1 cellular context compared by ENCODE assay signal in the genomic region with DNA sequence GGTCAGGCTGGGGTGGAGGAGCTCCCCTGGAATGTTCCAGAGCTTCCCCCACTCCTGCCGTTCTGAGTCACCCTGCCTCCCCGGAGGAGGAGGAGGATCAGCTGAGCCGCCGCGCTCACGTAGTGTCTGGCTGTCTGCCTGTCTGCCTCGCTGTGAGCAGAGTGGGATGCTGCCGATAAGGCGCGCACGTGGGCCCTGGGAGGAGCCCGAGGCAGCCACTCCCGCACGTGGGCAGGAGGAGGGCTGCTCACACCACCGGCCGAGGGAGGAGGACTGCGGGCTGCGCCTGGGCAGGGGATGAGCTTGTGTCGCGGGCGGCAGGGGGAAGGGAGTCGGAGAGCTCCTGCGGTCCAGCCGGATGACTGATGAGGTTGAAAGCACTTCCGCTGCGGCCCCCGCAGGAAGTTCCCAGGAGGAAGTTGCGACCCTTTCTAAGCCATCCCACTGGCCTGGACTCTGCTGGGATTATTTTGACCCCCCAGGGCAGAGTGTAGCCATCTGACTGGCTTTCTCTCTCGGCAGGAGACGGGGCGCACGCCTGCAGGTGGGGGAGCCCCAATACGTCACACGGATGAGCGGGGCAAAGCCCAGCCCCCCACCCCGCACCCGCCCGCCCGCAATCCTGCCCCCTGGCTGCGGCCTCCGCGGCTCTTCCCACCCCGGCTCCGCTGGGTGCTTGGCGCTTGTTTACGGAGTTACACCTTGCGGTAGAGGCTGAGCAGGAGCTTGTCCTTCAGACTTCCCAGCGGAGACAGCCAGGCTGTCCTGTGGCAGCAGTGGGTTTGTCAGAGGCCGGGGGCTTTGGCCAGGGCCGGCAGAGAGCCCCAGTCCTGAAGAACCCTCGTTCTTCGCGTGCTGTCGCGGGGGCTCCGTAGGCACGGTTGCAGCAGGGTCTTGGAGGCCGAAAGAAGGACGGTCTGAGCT.
TF ChIP-seq lines count a peak whose summit lies in the region.

No MANE protein-coding gene starts in this region.

TF ChIP-seq in HEK293, 187 proteins besides CTCF, POLR2A, EP300 and RAD21 (continued from another document and continues in another):
- TF ChIP-seq, protein P1, sequence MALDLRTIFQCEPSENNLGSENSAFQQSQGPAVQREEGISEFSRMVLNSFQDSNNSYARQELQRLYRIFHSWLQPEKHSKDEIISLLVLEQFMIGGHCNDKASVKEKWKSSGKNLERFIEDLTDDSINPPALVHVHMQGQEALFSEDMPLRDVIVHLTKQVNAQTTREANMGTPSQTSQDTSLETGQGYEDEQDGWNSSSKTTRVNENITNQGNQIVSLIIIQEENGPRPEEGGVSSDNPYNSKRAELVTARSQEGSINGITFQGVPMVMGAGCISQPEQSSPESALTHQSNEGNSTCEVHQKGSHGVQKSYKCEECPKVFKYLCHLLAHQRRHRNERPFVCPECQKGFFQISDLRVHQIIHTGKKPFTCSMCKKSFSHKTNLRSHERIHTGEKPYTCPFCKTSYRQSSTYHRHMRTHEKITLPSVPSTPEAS (tag by site-specific recombination; IDR thresholded peaks at IDR 0.05) = peak; percentile 69
- TF ChIP-seq ZNF23 (tag by site-specific recombination; IDR thresholded peaks at IDR 0.05; ENCODE audit: borderline replicate concordance) (no peak), IKZF3 (tag by site-specific recombination; IDR thresholded peaks at IDR 0.05) (peak; percentile 60), ZNF510 (tag by site-specific recombination; IDR thresholded peaks at IDR 0.05; ENCODE audit: insufficient replicate concordance) (no peak), REPIN1 (tag by site-specific recombination; IDR thresholded peaks at IDR 0.05; ENCODE audit: low read depth) (peak; percentile 96), ZNF10 (tag by site-specific recombination; IDR thresholded peaks at IDR 0.05) (peak; percentile 95), ZNF138 (tag by site-specific recombination; IDR thresholded peaks at IDR 0.05; ENCODE audit: borderline replicate concordance) (no peak), ZBTB20 (tag by site-specific recombination; IDR thresholded peaks at IDR 0.05) (peak; percentile 80), KLF9 (tag by site-specific recombination; IDR thresholded peaks at IDR 0.05; ENCODE audit: low read depth) (peak; percentile 79), ZIC2 (tag by site-specific recombination; IDR thresholded peaks at IDR 0.05) (peak; percentile 98), MEIS1 (CRISPR knock-in tag; IDR thresholded peaks at IDR 0.05; ENCODE audit: borderline replicate concordance) (no peak), ZNF214 (tag by site-specific recombination; IDR thresholded peaks at IDR 0.05; ENCODE audit: borderline replicate concordance) (no peak), ZNF133 (tag by site-specific recombination; IDR thresholded peaks at IDR 0.05) (no peak), ZNF350 (tag by site-specific recombination; IDR thresholded peaks at IDR 0.05) (no peak), ZNF48 (tag by site-specific recombination; IDR thresholded peaks at IDR 0.05) (peak; percentile 26; the same call in 1 of the 2 replicates), BCL11B (tag by site-specific recombination; IDR thresholded peaks at IDR 0.05; ENCODE audit: low read depth) (0 out of 2 replicates have a peak, but pooled peaks have one; percentile 67), ZFHX2 (tag by site-specific recombination; conservative IDR thresholded peaks at IDR 0.05) (peak; percentile 100), ZNF2 (tag by site-specific recombination; IDR thresholded peaks at IDR 0.05) (peak; percentile 98), ZSCAN16 (tag by site-specific recombination; IDR thresholded peaks at IDR 0.05) (peak; percentile 75; the same call in 1 of the 2 replicates), KLF7 (tag by site-specific recombination; IDR thresholded peaks at IDR 0.05; ENCODE audit: borderline replicate concordance) (peak; percentile 83; the same call in 1 of the 2 replicates), ZNF571 (tag by site-specific recombination; IDR thresholded peaks at IDR 0.05) (no peak), ZNF335 (tag by site-specific recombination; conservative IDR thresholded peaks at IDR 0.05) (peak; percentile 98), ZNF24 (tag by site-specific recombination; IDR thresholded peaks at IDR 0.05) (peak; percentile 95), KLF16 (tag by site-specific recombination; IDR thresholded peaks at IDR 0.05) (peak; percentile 100), FEZF1 (tag by site-specific recombination; IDR thresholded peaks at IDR 0.05) (peak; percentile 87), SETDB1 (IDR thresholded peaks at IDR 0.05; ENCODE audit: insufficient read length, low read length) (no peak), MYNN (tag by site-specific recombination; IDR thresholded peaks at IDR 0.05; ENCODE audit: borderline replicate concordance) (no peak), ZNF202 (tag by site-specific recombination; IDR thresholded peaks at IDR 0.05; ENCODE audit: borderline replicate concordance) (no peak), ZNF629 (tag by site-specific recombination; IDR thresholded peaks at IDR 0.05) (peak; percentile 92), ZNF239 (tag by site-specific recombination; IDR thresholded peaks at IDR 0.05) (peak; percentile 75)
- TF ChIP-seq, protein P2, sequence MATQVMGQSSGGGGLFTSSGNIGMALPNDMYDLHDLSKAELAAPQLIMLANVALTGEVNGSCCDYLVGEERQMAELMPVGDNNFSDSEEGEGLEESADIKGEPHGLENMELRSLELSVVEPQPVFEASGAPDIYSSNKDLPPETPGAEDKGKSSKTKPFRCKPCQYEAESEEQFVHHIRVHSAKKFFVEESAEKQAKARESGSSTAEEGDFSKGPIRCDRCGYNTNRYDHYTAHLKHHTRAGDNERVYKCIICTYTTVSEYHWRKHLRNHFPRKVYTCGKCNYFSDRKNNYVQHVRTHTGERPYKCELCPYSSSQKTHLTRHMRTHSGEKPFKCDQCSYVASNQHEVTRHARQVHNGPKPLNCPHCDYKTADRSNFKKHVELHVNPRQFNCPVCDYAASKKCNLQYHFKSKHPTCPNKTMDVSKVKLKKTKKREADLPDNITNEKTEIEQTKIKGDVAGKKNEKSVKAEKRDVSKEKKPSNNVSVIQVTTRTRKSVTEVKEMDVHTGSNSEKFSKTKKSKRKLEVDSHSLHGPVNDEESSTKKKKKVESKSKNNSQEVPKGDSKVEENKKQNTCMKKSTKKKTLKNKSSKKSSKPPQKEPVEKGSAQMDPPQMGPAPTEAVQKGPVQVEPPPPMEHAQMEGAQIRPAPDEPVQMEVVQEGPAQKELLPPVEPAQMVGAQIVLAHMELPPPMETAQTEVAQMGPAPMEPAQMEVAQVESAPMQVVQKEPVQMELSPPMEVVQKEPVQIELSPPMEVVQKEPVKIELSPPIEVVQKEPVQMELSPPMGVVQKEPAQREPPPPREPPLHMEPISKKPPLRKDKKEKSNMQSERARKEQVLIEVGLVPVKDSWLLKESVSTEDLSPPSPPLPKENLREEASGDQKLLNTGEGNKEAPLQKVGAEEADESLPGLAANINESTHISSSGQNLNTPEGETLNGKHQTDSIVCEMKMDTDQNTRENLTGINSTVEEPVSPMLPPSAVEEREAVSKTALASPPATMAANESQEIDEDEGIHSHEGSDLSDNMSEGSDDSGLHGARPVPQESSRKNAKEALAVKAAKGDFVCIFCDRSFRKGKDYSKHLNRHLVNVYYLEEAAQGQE (tag by site-specific recombination; IDR thresholded peaks at IDR 0.05) = peak; percentile 87
- TF ChIP-seq, protein P3, sequence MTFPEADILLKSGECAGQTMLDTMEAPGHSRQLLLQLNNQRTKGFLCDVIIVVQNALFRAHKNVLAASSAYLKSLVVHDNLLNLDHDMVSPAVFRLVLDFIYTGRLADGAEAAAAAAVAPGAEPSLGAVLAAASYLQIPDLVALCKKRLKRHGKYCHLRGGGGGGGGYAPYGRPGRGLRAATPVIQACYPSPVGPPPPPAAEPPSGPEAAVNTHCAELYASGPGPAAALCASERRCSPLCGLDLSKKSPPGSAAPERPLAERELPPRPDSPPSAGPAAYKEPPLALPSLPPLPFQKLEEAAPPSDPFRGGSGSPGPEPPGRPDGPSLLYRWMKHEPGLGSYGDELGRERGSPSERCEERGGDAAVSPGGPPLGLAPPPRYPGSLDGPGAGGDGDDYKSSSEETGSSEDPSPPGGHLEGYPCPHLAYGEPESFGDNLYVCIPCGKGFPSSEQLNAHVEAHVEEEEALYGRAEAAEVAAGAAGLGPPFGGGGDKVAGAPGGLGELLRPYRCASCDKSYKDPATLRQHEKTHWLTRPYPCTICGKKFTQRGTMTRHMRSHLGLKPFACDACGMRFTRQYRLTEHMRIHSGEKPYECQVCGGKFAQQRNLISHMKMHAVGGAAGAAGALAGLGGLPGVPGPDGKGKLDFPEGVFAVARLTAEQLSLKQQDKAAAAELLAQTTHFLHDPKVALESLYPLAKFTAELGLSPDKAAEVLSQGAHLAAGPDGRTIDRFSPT (tag by site-specific recombination; IDR thresholded peaks at IDR 0.05) = peak; percentile 73
- TF ChIP-seq, protein P4, sequence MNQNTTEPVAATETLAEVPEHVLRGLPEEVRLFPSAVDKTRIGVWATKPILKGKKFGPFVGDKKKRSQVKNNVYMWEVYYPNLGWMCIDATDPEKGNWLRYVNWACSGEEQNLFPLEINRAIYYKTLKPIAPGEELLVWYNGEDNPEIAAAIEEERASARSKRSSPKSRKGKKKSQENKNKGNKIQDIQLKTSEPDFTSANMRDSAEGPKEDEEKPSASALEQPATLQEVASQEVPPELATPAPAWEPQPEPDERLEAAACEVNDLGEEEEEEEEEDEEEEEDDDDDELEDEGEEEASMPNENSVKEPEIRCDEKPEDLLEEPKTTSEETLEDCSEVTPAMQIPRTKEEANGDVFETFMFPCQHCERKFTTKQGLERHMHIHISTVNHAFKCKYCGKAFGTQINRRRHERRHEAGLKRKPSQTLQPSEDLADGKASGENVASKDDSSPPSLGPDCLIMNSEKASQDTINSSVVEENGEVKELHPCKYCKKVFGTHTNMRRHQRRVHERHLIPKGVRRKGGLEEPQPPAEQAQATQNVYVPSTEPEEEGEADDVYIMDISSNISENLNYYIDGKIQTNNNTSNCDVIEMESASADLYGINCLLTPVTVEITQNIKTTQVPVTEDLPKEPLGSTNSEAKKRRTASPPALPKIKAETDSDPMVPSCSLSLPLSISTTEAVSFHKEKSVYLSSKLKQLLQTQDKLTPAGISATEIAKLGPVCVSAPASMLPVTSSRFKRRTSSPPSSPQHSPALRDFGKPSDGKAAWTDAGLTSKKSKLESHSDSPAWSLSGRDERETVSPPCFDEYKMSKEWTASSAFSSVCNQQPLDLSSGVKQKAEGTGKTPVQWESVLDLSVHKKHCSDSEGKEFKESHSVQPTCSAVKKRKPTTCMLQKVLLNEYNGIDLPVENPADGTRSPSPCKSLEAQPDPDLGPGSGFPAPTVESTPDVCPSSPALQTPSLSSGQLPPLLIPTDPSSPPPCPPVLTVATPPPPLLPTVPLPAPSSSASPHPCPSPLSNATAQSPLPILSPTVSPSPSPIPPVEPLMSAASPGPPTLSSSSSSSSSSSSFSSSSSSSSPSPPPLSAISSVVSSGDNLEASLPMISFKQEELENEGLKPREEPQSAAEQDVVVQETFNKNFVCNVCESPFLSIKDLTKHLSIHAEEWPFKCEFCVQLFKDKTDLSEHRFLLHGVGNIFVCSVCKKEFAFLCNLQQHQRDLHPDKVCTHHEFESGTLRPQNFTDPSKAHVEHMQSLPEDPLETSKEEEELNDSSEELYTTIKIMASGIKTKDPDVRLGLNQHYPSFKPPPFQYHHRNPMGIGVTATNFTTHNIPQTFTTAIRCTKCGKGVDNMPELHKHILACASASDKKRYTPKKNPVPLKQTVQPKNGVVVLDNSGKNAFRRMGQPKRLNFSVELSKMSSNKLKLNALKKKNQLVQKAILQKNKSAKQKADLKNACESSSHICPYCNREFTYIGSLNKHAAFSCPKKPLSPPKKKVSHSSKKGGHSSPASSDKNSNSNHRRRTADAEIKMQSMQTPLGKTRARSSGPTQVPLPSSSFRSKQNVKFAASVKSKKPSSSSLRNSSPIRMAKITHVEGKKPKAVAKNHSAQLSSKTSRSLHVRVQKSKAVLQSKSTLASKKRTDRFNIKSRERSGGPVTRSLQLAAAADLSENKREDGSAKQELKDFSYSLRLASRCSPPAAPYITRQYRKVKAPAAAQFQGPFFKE (tag by site-specific recombination; IDR thresholded peaks at IDR 0.05; ENCODE audit: borderline replicate concordance) = no peak
- TF ChIP-seq, protein P5, sequence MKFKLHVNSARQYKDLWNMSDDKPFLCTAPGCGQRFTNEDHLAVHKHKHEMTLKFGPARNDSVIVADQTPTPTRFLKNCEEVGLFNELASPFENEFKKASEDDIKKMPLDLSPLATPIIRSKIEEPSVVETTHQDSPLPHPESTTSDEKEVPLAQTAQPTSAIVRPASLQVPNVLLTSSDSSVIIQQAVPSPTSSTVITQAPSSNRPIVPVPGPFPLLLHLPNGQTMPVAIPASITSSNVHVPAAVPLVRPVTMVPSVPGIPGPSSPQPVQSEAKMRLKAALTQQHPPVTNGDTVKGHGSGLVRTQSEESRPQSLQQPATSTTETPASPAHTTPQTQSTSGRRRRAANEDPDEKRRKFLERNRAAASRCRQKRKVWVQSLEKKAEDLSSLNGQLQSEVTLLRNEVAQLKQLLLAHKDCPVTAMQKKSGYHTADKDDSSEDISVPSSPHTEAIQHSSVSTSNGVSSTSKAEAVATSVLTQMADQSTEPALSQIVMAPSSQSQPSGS (tag by site-specific recombination; IDR thresholded peaks at IDR 0.05; ENCODE audit: low read depth) = no peak
- TF ChIP-seq, protein P6, sequence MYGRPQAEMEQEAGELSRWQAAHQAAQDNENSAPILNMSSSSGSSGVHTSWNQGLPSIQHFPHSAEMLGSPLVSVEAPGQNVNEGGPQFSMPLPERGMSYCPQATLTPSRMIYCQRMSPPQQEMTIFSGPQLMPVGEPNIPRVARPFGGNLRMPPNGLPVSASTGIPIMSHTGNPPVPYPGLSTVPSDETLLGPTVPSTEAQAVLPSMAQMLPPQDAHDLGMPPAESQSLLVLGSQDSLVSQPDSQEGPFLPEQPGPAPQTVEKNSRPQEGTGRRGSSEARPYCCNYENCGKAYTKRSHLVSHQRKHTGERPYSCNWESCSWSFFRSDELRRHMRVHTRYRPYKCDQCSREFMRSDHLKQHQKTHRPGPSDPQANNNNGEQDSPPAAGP (tag by site-specific recombination; IDR thresholded peaks at IDR 0.05) = peak; percentile 100
- TF ChIP-seq, protein P7, sequence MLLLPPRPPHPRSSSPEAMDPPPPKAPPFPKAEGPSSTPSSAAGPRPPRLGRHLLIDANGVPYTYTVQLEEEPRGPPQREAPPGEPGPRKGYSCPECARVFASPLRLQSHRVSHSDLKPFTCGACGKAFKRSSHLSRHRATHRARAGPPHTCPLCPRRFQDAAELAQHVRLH (tag by site-specific recombination; IDR thresholded peaks at IDR 0.05) = no peak
- TF ChIP-seq, protein P8, sequence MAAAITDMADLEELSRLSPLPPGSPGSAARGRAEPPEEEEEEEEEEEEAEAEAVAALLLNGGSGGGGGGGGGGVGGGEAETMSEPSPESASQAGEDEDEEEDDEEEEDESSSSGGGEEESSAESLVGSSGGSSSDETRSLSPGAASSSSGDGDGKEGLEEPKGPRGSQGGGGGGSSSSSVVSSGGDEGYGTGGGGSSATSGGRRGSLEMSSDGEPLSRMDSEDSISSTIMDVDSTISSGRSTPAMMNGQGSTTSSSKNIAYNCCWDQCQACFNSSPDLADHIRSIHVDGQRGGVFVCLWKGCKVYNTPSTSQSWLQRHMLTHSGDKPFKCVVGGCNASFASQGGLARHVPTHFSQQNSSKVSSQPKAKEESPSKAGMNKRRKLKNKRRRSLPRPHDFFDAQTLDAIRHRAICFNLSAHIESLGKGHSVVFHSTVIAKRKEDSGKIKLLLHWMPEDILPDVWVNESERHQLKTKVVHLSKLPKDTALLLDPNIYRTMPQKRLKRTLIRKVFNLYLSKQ (tag by site-specific recombination; IDR thresholded peaks at IDR 0.05; ENCODE audit: borderline replicate concordance) = no peak
